In genomic region chr10:132904169-132904813, GRCh38 we compare ENCODE assay signal across 8 cellular contexts. TPM values are rescaled to one million over a fixed set of nuclear protein-coding genes. Genes with fewer than 3 reads are reported as not detected.
DNase-seq lines count a peak whose midpoint lies in the region; ATAC-seq and TF ChIP-seq lines count a peak whose summit lies in the region.

No MANE protein-coding gene starts in this region.

- no peak overlapping the region for H2BK15ac ChIP-seq in IMR-90 (ENCODE audit: low read depth, low read length)

- ATAC-seq in IMR-90 (ENCODE audit: low read depth) (peak; percentile 76), esophagus mucosa (peak; percentile 43), HG03159 (IDR thresholded peaks at IDR 0.05; ENCODE audit: unreplicated experiment) (no peak)

- H3K18ac ChIP-seq in IMR-90 (ENCODE audit: low read depth, low read length), result no peak overlapping the region

- DNase-seq in DMS 273 (lab: John Stamatoyannopoulos, UW; ENCODE audit: unreplicated experiment) (peak; percentile 67), DMS 273 treated with DMSO at 0.1 percent for 48 hours (lab: John Stamatoyannopoulos, UW) (no peak), IMR-90 (peak; percentile 24), WERI-Rb-1 (peak; percentile 72), dedifferentiated amniotic fluid mesenchymal stem cell (ENCODE audit: extremely low spot score) (no peak)

- TF ChIP-seq RAD21 in IMR-90 (IDR thresholded peaks at IDR 0.05; ENCODE audit: low read length), result peak; percentile 76

- H3K27me3 ChIP-seq in IMR-90 (ENCODE audit: control insufficient read depth, insufficient read depth, low read length), result peaks cover 11% of the 10 kb centered on the region
- H3K27me3 ChIP-seq in WERI-Rb-1 (ENCODE audit: insufficient read depth, low read depth, severe bottlenecking), result no peaks in the 10 kb centered on the region
- H3K27me3 ChIP-seq in neutrophil, result peaks cover 17% of the 10 kb centered on the region

- H4K20me1 ChIP-seq in IMR-90 (ENCODE audit: insufficient read depth, low read length), result no peaks in the 10 kb centered on the region

- H4K91ac ChIP-seq in IMR-90 (ENCODE audit: insufficient read depth, low read depth, low read length), result no peak overlapping the region

- no peak overlapping the region for H3K4ac ChIP-seq in IMR-90 (ENCODE audit: low read depth, low read length)

- TF ChIP-seq CTCF in IMR-90 (conservative IDR thresholded peaks at IDR 0.05; ENCODE audit: low read depth, low read length) (peak; percentile 71), WERI-Rb-1 (IDR thresholded peaks at IDR 0.05; ENCODE audit: low read depth, low read length) (peak; percentile 96), neutrophil (IDR thresholded peaks at IDR 0.05) (peak; percentile 63)

- no peak overlapping the region for H3K14ac ChIP-seq in IMR-90 (replicated peaks; ENCODE audit: low read depth, low read length)

- H3K9me3 ChIP-seq in IMR-90 (ENCODE audit: control insufficient read depth, insufficient read depth, low read length) (peaks cover 4% of the 10 kb centered on the region; the same call in 1 of the 2 replicates), WERI-Rb-1 (ENCODE audit: severe bottlenecking) (peaks cover 3% of the 10 kb centered on the region), neutrophil (no peaks in the 10 kb centered on the region)

- H4K5ac ChIP-seq in IMR-90 (ENCODE audit: low read depth, low read length), result no peak overlapping the region

- H3K4me1 ChIP-seq in IMR-90 (ENCODE audit: control insufficient read depth, insufficient read depth, low read length), result no peaks in the 10 kb centered on the region
- H3K4me1 ChIP-seq in neutrophil (ENCODE audit: control insufficient read depth in 1 of 2, insufficient read depth in 1 of 2, low read depth in 1 of 2, low read length in 1 of 2), result no peaks in the 10 kb centered on the region

- no TSS peak for BruUV-seq in IMR-90 (replicated peaks; lab: Mats Ljungman, UMichigan)

- no peak overlapping the region for H2AK5ac ChIP-seq in IMR-90 (ENCODE audit: low read depth, low read length)

- no peak overlapping the region for H4K8ac ChIP-seq in IMR-90 (ENCODE audit: low read depth in 2 of 2, low read length in 2 of 2)

- no peak overlapping the region for H3K9ac ChIP-seq in IMR-90 (ENCODE audit: low read depth, low read length)

- H3K27ac ChIP-seq in IMR-90 (ENCODE audit: insufficient read depth, low read length) (no peak overlapping the region), WERI-Rb-1 (no peak overlapping the region), neutrophil (no peak overlapping the region)

- H2AK9ac ChIP-seq in IMR-90 (replicated peaks; ENCODE audit: low read depth, low read length, poor library complexity), result no peak overlapping the region

- no peaks in the 10 kb centered on the region for H3K9me1 ChIP-seq in IMR-90 (ENCODE audit: insufficient read depth, low read length)

- no peak overlapping the region for H2BK20ac ChIP-seq in IMR-90 (ENCODE audit: low read depth, low read length)

- H3K79me1 ChIP-seq in IMR-90 (ENCODE audit: low read depth in 1 of 2, low read length in 2 of 2), result no peaks in the 10 kb centered on the region

- no peak overlapping the region for H3K56ac ChIP-seq in IMR-90 (ENCODE audit: extremely low read depth, insufficient read depth, low read length)

- H2BK5ac ChIP-seq in IMR-90 (ENCODE audit: low read depth, low read length, poor library complexity, severe bottlenecking), result no peak overlapping the region

- H3K36me3 ChIP-seq in IMR-90 (ENCODE audit: control insufficient read depth, insufficient read depth, low read length), result no peaks in the 10 kb centered on the region
- no peaks in the 10 kb centered on the region for H3K36me3 ChIP-seq in WERI-Rb-1
- no peaks in the 10 kb centered on the region for H3K36me3 ChIP-seq in neutrophil

- H3K4me3 ChIP-seq in IMR-90 (ENCODE audit: insufficient read depth, low read depth, low read length) (no peak overlapping the region), WERI-Rb-1 (ENCODE audit: low read depth, low read length) (no peak overlapping the region), neutrophil (ENCODE audit: low read depth in 1 of 2, low read length in 1 of 2) (no peak overlapping the region)

- in situ Hi-C loops in IMR-90 (cut with MboI; ENCODE audit: low sequenced_read_pairs), result no loop called here

- no peak overlapping the region for H2BK120ac ChIP-seq in IMR-90 (ENCODE audit: low read depth, low read length)

- dilution Hi-C loops in IMR-90 (cut with HindIII; ENCODE audit: low sequenced_read_pairs, unreplicated experiment), result no loop called here

- TF ChIP-seq POLR2A in IMR-90 (IDR thresholded peaks at IDR 0.05; ENCODE audit: low read depth, low read length), result no peak

- no peak overlapping the region for H3K4me2 ChIP-seq in IMR-90 (ENCODE audit: low read depth, low read length)

- intact Hi-C loops in IMR-90 (cut with micrococcal nuclease), result loop anchor here (1.0 to 2.0 kb wide), 2 partner anchors 221 to 249 kb away; no protein-coding TSS in a partner anchor

- POLR2A ChIA-PET in IMR-90 (lab: Charles Lee; ENCODE audit: unreplicated experiment), result no interaction called here

- H3K23ac ChIP-seq in IMR-90 (ENCODE audit: low read depth, low read length), result no peak overlapping the region

- 19% methylated on average over 7 of the region's 15 CpGs; no CpG with 5 or more reads in 1 of the 2 experiments for WGBS in IMR-90 (ENCODE audit: extremely low coverage in 2 of 2, insufficient read length in 1 of 2), 2 experiments

- H2AFZ ChIP-seq in IMR-90 (replicated peaks; ENCODE audit: low read length, poor library complexity), result no peak overlapping the region

- CTCF ChIA-PET in IMR-90 (lab: Yijun Ruan, JAX), result no interaction called here

TF ChIP-seq in IMR-90, 13 proteins besides CTCF, POLR2A, EP300 and RAD21:
- TF ChIP-seq USF2 (IDR thresholded peaks at IDR 0.05; ENCODE audit: low read depth, low read length), result no peak
- no peak for TF ChIP-seq FOS (IDR thresholded peaks at IDR 0.05; ENCODE audit: low read depth, low read length)
- peak; percentile 50 for TF ChIP-seq SMC3 (IDR thresholded peaks at IDR 0.05; ENCODE audit: low read depth, low read length)
- no peak for TF ChIP-seq MAZ (IDR thresholded peaks at IDR 0.05; ENCODE audit: borderline replicate concordance, low read depth, low read length)
- TF ChIP-seq MAFK (IDR thresholded peaks at IDR 0.05; ENCODE audit: low read depth, low read length), result no peak
- no peak for TF ChIP-seq RCOR1 (IDR thresholded peaks at IDR 0.05; ENCODE audit: insufficient replicate concordance, low read length)
- no peak for TF ChIP-seq CEBPB (IDR thresholded peaks at IDR 0.05; ENCODE audit: low read depth, low read length)

RNA-seq across cellular contexts. Expression of gene CFAP46, which starts 38.1 kb away (rescaled TPM):
- total RNA-seq in IMR-90 (2012; rRNA removed) (1.3 and 1.7 TPM in 2 replicates), esophagus mucosa (0.64 TPM)
- polyA plus RNA-seq in IMR-90 (2012; rRNA removed), result 1.6 and 1.8 TPM in 2 replicates
- polyA plus RNA-seq in IMR-90 (2012; cell fraction: cytosol; rRNA removed), result 1.0 and 1.3 TPM in 2 replicates
- 1.0 and 1.8 TPM in 2 replicates for polyA plus RNA-seq in IMR-90 (2012; cell fraction: nucleus; rRNA removed; ENCODE audit: low replicate concordance)

Comparison
In these comparisons a context has a peak if more than half of its experiments do, and no peak if none do; other contexts are left out.
1. DNase-seq: peak in DMS 273 (single experiment), IMR-90 (single experiment) and WERI-Rb-1 (single experiment); none in DMS 273 treated with DMSO at 0.1 percent for 48 hours (single experiment) and dedifferentiated amniotic fluid mesenchymal stem cell (single experiment).
2. Peak in every context shown above with its lines, with median percentiles within 50 percentile points of each other: CTCF ChIP-seq.